ENCODE assay signal across 8 cellular contexts in genomic region chr1:168145184-168146159, GRCh38.
DNase-seq lines count a peak whose midpoint lies in the region; ATAC-seq and TF ChIP-seq lines count a peak whose summit lies in the region.

No MANE protein-coding gene starts in this region.

- no peaks in the 10 kb centered on the region for H3K9me3 ChIP-seq in WERI-Rb-1 (ENCODE audit: severe bottlenecking)

- no peak overlapping the region for H3K27ac ChIP-seq in WERI-Rb-1

- DNase-seq in AG08396 (ENCODE audit: low spot score) (peak; percentile 92), NCI-H2171 treated with DMSO at 0.1 percent for 48 hours (lab: John Stamatoyannopoulos, UW) (peak; percentile 57), WERI-Rb-1 (peak; percentile 73), T47D (ENCODE audit: low read depth in 1 of 2, low spot score in 1 of 2) (peak; percentile 89 to 90), iris pigment epithelial cell (ENCODE audit: low read depth) (peak; percentile 85)
- peak; percentile 70 to 83 for DNase-seq in stimulated activated CD4-positive, alpha-beta T cell treated with anti-CD3 and anti-CD28 coated beads, Interleukin-1b, Interleukin-23, amount 100 ng/mL, for 1 hour (ENCODE audit: low read depth in 2 of 2)

- ATAC-seq in GM18870 (IDR thresholded peaks at IDR 0.05; ENCODE audit: unreplicated experiment) (peak; percentile 84), HG03108 (IDR thresholded peaks at IDR 0.05; ENCODE audit: unreplicated experiment) (peak; percentile 89)

- no peak overlapping the region for H3K4me3 ChIP-seq in WERI-Rb-1 (ENCODE audit: low read depth, low read length)

- no peaks in the 10 kb centered on the region for H3K36me3 ChIP-seq in WERI-Rb-1

- H3K27me3 ChIP-seq in WERI-Rb-1 (ENCODE audit: insufficient read depth, low read depth, severe bottlenecking): no peaks in the 10 kb centered on the region

- peak; percentile 65 for TF ChIP-seq CTCF in WERI-Rb-1 (IDR thresholded peaks at IDR 0.05; ENCODE audit: low read depth, low read length)

- in situ Hi-C loops in T47D (cut with HindIII; ENCODE audit: low pct_unique_long_range_greater_than_20kb, low sequenced_read_pairs): no loop called here
